ENCODE assay signal across 10 cellular contexts in the genomic region with DNA sequence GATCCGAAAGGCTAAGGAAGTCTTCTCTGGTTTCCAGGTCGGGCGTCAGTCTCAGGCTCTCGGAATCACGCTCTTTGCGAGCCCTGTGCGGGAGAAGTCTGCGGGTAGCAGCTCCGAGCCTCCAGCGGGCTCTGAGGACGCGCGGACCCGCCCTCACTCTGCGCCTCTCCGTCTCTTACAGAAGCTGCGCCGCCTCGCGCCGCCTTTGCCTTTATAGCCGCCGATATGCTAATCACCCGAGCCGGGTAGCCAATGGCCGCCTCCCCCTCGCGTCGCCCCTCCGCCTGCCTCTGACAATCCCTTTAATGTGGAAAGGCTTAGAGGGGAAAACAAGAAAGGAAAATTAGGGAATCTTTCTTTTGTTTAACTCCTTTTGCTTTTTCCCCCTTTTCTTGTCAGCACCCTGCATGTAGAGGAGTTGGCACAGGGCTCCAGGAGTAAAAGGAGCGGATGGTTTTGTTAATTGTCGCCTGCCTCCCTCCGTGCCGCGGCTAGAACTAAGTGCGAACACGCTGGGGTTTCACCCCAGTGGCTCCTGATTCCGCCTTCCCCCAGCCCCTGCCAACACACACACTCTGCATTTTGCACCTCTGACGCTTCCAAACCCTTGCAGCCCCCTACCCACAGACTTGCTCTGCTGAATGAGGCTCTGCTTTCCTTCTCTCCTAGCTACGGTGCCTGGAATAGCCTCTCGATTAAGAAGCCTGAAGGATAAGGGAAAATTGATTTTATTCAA. TPM values are rescaled to one million over a fixed set of nuclear protein-coding genes. Genes with fewer than 3 reads are reported as not detected.
A peak's percentile ranks its signal among the peaks of the same experiment; 100 is the strongest.
DNase-seq lines count a peak whose midpoint lies in the region; ATAC-seq, FAIRE-seq and TF ChIP-seq lines count a peak whose summit lies in the region.
"Had no signal": no experiment of that assay in that cellular context is flagged by ENCODE, and none has a peak within 500 bp of the region (broad histone marks: within the 10 kb centered on the region; RNA-seq: fewer than 3 reads in every experiment).

A gene with protein sequence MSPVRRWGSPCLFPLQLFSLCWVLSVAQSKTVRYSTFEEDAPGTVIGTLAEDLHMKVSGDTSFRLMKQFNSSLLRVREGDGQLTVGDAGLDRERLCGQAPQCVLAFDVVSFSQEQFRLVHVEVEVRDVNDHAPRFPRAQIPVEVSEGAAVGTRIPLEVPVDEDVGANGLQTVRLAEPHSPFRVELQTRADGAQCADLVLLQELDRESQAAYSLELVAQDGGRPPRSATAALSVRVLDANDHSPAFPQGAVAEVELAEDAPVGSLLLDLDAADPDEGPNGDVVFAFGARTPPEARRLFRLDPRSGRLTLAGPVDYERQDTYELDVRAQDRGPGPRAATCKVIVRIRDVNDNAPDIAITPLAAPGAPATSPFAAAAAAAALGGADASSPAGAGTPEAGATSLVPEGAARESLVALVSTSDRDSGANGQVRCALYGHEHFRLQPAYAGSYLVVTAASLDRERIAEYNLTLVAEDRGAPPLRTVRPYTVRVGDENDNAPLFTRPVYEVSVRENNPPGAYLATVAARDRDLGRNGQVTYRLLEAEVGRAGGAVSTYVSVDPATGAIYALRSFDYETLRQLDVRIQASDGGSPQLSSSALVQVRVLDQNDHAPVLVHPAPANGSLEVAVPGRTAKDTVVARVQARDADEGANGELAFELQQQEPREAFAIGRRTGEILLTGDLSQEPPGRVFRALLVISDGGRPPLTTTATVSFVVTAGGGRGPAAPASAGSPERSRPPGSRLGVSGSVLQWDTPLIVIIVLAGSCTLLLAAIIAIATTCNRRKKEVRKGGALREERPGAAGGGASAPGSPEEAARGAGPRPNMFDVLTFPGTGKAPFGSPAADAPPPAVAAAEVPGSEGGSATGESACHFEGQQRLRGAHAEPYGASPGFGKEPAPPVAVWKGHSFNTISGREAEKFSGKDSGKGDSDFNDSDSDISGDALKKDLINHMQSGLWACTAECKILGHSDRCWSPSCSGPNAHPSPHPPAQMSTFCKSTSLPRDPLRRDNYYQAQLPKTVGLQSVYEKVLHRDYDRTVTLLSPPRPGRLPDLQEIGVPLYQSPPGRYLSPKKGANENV (minus strand): TSS at position 186 of the 736 bp plus-strand sequence. CDS start 204 bp downstream, outside the sequence.

- no peak for FAIRE-seq in urothelium cell line (lab: Jason Lieb, UNC)

- ATAC-seq in left ventricle myocardium superior (no peak), heart right ventricle (no peak), GM21723 (IDR thresholded peaks at IDR 0.05; ENCODE audit: unreplicated experiment) (no peak), HG03045 (IDR thresholded peaks at IDR 0.05; ENCODE audit: unreplicated experiment) (no peak)

- H3K27ac ChIP-seq in heart right ventricle, result no peak within 1 kb of the TSS
- H3K27ac ChIP-seq: C4-2B had no signal

- peaks cover 35 to 100% (median 74%) of the 10 kb centered on the region in 7 donors for H3K27me3 ChIP-seq in heart right ventricle

- DNase-seq in left ventricle myocardium superior (peak; percentile 43), heart right ventricle (no peak), SK-N-DZ (ENCODE audit: low spot score) (peak; percentile 80), urothelium cell line (ENCODE audit: low spot score) (peak; percentile 77), NCI-H1048 (lab: John Stamatoyannopoulos, UW) (no peak)

- H3K4me1 ChIP-seq in heart right ventricle, result peaks cover 3 to 48% (median 27%) of the 10 kb centered on the region in 9 donors

- no peaks in the 10 kb centered on the region for H3K9me3 ChIP-seq in heart right ventricle

- no peaks in the 10 kb centered on the region for H3K36me3 ChIP-seq in heart right ventricle

- no peak within 1 kb of the TSS for H3K4me3 ChIP-seq in heart right ventricle
- peak within 1 kb of the TSS; percentile 39 for H3K4me3 ChIP-seq in iPS-11a (ENCODE audit: low read depth, low read length)

- intact Hi-C loops in left ventricle myocardium superior (cut with micrococcal nuclease) (no loop called here), heart right ventricle (cut with DNase I) (no loop called here)

- no peak for TF ChIP-seq CTCF in heart right ventricle (IDR thresholded peaks at IDR 0.05)

- 1 to 2% methylated on average over 41 of the region's 41 CpGs for WGBS in heart right ventricle, 2 donors

RNA-seq across cellular contexts. Expression of the gene that starts here (rescaled TPM):
- not detected for total RNA-seq in left ventricle myocardium superior
- total RNA-seq in heart right ventricle, result not detected
- polyA plus RNA-seq in heart right ventricle, result not detected
- polyA plus RNA-seq in SK-N-DZ (2014; cell fraction: cytosol; rRNA removed), result not detected in 2 replicates
- polyA plus RNA-seq in SK-N-DZ (2014; cell fraction: nucleus; rRNA removed), result not detected in 2 replicates
- polyA plus RNA-seq: esophagus had no signal

Comparison
In these comparisons a context has a peak if more than half of its experiments do, and no peak if none do; other contexts are left out.
1. Peak in DNase-seq in left ventricle myocardium superior; RNA of the gene not detected or under 1 TPM.
2. DNase-seq: peak in SK-N-DZ (single experiment) and urothelium cell line (single experiment); none in heart right ventricle (0 of 2) and NCI-H1048 (single experiment).